Comparison of ENCODE assay signal across 25 cellular contexts in the genomic region with DNA sequence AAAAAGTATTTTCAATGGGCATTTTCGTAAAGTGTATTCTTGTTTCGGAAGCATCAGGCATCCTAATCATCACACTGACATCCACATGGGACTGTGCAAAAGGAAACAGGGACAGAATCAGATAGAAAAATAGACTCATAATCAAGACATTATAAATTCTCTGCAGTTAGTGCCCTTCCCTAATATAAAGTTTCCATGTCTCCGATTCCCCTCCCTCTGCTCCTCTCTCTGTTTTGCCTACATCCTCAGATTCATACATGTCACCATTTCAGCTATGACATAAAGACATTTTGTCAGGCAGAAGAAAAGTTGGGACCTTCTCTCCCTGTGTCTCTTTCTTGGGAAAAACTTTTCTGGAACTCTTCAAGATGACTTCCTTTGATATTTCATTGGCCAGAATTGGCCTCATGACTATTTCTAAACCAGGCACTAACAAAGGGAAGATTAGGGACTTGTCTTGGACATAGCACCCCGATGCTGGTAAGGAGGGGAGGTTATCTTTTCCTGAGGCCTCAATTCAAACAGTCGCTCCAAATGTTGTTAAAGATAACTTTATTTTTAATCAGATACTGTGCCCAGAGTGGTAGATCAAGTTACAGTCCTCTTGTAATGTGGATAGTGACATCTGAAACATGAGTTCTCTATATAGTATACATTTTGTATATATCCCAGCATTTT.
"Had no signal": no experiment of that assay in that cellular context is flagged by ENCODE, and none has a peak within 500 bp of the region (broad histone marks: within the 10 kb centered on the region; RNA-seq: fewer than 3 reads in every experiment).

No MANE protein-coding gene starts in this region.

- DNase-seq: effector memory CD4-positive, alpha-beta T cell; esophagus squamous epithelium; foreskin keratinocyte; head of caudate nucleus; kidney; left cardiac atrium; left ventricle myocardium inferior; lower lobe of right lung; midbrain; nephron progenitor cell; posterior cingulate gyrus; spleen; stimulated activated CD4-positive, alpha-beta T cell treated with anti-CD3 and anti-CD28 coated beads, Interleukin-15, amount 100 ng/mL, for 24 hours; stimulated activated CD4-positive, alpha-beta T cell treated with anti-CD3 and anti-CD28 coated beads, Interleukin-1b, Interleukin-23, amount 100 ng/mL, for 48 hours; stimulated activated CD4-positive, alpha-beta T cell treated with anti-CD3 and anti-CD28 coated beads, Interleukin-4, amount 100 ng/mL, for 24 hours; stimulated activated naive CD8-positive, alpha-beta T cell treated with anti-CD3 and anti-CD28 coated beads, Interleukin-15, amount 100 ng/mL, for 72 hours; testis; upper lobe of right lung had no signal

- H3K4me3 Mint-ChIP-seq: memory B cell; nephron progenitor cell; stimulated activated memory B cell treated with anti-CD40 and anti-IgM and Interleukin-4, amounts not matched to agents 10 μg/mL and 1 μg/mL and 100 μg/mL, for 72 hours; stimulated activated naive CD8-positive, alpha-beta T cell treated with anti-CD3 and anti-CD28 coated beads, Interleukin-15, amount 100 ng/mL, for 72 hours had no signal

- H3K36me3 ChIP-seq: esophagus squamous epithelium, left ventricle myocardium inferior, lower lobe of right lung, spleen, tibial nerve, upper lobe of right lung, vagina had no signal

- H3K79me2 ChIP-seq: hepatocyte had no signal

- H3K4me3 ChIP-seq: esophagus squamous epithelium, hepatocyte, left ventricle myocardium inferior, lower lobe of right lung, spleen, testis, tibial nerve, upper lobe of right lung, vagina had no signal

- H3K27ac Mint-ChIP-seq: memory B cell, nephron progenitor cell had no signal

- H2AFZ ChIP-seq: hepatocyte had no signal

- H3K4me2 ChIP-seq: hepatocyte had no signal

- ATAC-seq: foreskin keratinocyte; left cardiac atrium; lower lobe of right lung; sciatic nerve; stimulated activated memory B cell treated with anti-CD40 and anti-IgM and Interleukin-4, amounts not matched to agents 10 μg/mL and 1 μg/mL and 100 μg/mL, for 72 hours; stimulated activated naive CD8-positive, alpha-beta T cell treated with anti-CD3 and anti-CD28 coated beads, Interleukin-15, amount 100 ng/mL, for 72 hours; upper lobe of right lung had no signal

- H3K4me1 ChIP-seq: foreskin keratinocyte, left ventricle myocardium inferior, lower lobe of right lung, testis had no signal

- H3K9me3 Mint-ChIP-seq: nephron progenitor cell had no signal

- H3K27me3 Mint-ChIP-seq: memory B cell; stimulated activated memory B cell treated with anti-CD40 and anti-IgM and Interleukin-4, amounts not matched to agents 10 μg/mL and 1 μg/mL and 100 μg/mL, for 72 hours; stimulated activated naive CD8-positive, alpha-beta T cell treated with anti-CD3 and anti-CD28 coated beads, Interleukin-15, amount 100 ng/mL, for 72 hours had no signal

- H3K27ac ChIP-seq: epithelial cell of prostate, esophagus squamous epithelium, foreskin keratinocyte, hepatocyte, left ventricle myocardium inferior, lower lobe of right lung, spleen, testis, tibial nerve, upper lobe of right lung, vagina had no signal

- H3K27me3 ChIP-seq: esophagus squamous epithelium, foreskin keratinocyte, hepatocyte, spleen, testis, tibial nerve, upper lobe of right lung, vagina had no signal

- H3K9me3 ChIP-seq: esophagus squamous epithelium, left ventricle myocardium inferior, lower lobe of right lung, spleen, testis, tibial nerve, upper lobe of right lung, vagina had no signal
